8 cellular contexts compared by ENCODE assay signal in the genomic region with DNA sequence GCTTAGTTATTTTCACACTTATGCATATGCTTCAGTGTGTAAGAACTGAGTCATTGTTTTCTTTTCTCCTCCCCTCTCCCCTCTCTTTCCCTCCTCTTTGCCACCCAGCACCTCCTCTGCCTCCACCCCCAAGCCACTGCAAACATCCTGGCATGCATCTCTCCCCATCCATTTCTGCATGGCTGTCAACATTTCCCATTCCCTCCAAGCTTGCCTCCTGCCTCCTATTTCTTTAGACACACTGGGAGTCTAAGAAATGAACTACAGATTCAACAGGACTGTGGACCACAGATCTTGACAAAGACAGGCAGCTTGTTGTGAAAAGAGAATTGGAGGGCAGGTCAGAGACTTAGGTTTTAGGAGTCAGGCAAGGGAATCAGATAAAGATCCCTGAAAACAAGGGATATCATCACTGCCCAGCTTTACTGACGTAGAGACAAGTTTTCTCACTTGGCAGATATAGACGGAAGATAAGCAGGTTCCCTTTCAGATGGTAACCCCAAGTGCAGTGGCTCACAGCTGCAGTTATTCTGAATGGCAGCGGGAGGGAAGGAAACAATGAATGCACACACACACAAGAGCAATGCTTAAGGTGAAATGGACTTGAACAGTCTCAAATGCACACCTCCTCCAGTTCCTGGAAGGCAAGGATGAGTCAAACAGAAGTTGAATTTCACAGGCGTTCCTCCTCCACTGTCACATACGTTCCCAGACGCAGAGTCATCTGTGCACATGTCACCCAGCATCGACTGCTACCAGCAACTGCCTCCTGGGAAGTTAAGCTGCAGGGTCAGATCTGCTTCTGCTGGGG. TPM values are rescaled to one million over a fixed set of nuclear protein-coding genes. Genes with fewer than 3 reads are reported as not detected.
DNase-seq lines count a peak whose midpoint lies in the region; ATAC-seq and TF ChIP-seq lines count a peak whose summit lies in the region.

No MANE protein-coding gene starts in this region.

- H3K4me2 ChIP-seq in mammary epithelial cell (ENCODE audit: insufficient read depth, low read depth, low read length), result peak overlapping the region; percentile 54

- TSS peak; percentile 100 for BruUV-seq in mammary epithelial cell (replicated peaks; lab: Mats Ljungman, UMichigan)

- no peak overlapping the region for H2AFZ ChIP-seq in mammary epithelial cell (ENCODE audit: low read depth, low read length)

- 40% methylated on average over 7 of the region's 7 CpGs for WGBS in mammary epithelial cell (ENCODE audit: low coverage, missing lambda C conversion rate)

- ATAC-seq in HG03095 (IDR thresholded peaks at IDR 0.05; ENCODE audit: unreplicated experiment) (no peak), HG03196 (IDR thresholded peaks at IDR 0.05; ENCODE audit: unreplicated experiment) (no peak)

- no peak overlapping the region for H3K4me3 ChIP-seq in mammary epithelial cell (replicated peaks in 1 of 3; ENCODE audit: insufficient read depth in 1 of 3, low read depth in 2 of 3, low read length in 3 of 3)

- intact Hi-C loops in mammary epithelial cell (cut with micrococcal nuclease), result no loop called here

- peak; percentile 95 for DNase-seq in EH (ENCODE audit: low read depth)
- DNase-seq in RWPE1 (ENCODE audit: low spot score), result peak; percentile 66
- DNase-seq in mammary epithelial cell, result peak; percentile 82
- DNase-seq in renal cortical epithelial cell (ENCODE audit: low read depth), result peak; percentile 92
- no peak for DNase-seq in NCI-H446 (lab: John Stamatoyannopoulos, UW)
- no peak for DNase-seq in NCI-H524 (lab: John Stamatoyannopoulos, UW)

- H3K27ac ChIP-seq in RWPE1 (peak overlapping the region; percentile 67), mammary epithelial cell (ENCODE audit: insufficient read depth, low read depth, low read length) (peak overlapping the region; percentile 12)

- H3K4me1 ChIP-seq in mammary epithelial cell (ENCODE audit: insufficient read depth, low read length), result peaks cover 48% of the 10 kb centered on the region

- H3K27me3 ChIP-seq in mammary epithelial cell (ENCODE audit: insufficient read depth, low read length), result no peaks in the 10 kb centered on the region

- in situ Hi-C loops in mammary epithelial cell (cut with MboI; ENCODE audit: low sequenced_read_pairs in 2 of 2), result no loop called here

- H3K9me3 ChIP-seq in mammary epithelial cell (replicated peaks; ENCODE audit: insufficient read depth, low read length), result no peaks in the 10 kb centered on the region

- POLR2A ChIA-PET in RWPE1 (lab: Yijun Ruan, JAX; ENCODE audit: low non-redundant PET), result interaction anchor here (0.6 to 0.7 kb wide), 2 partner anchors 92 to 175 kb away, joined by 3 to 4 read pairs; no protein-coding TSS in a partner anchor

- no peaks in the 10 kb centered on the region for H4K20me1 ChIP-seq in mammary epithelial cell (ENCODE audit: insufficient read depth, low read length)

- no peak overlapping the region for H3K9ac ChIP-seq in mammary epithelial cell (ENCODE audit: insufficient read depth, low read length)

- no peaks in the 10 kb centered on the region for H3K79me2 ChIP-seq in mammary epithelial cell (ENCODE audit: insufficient read depth, low read length)

- CTCF ChIA-PET in RWPE1 (lab: Yijun Ruan, JAX), result no interaction called here
- CTCF ChIA-PET in mammary epithelial cell (lab: Charles Lee; ENCODE audit: low non-redundant PET), result interaction anchor here (0.6 kb wide), 1 partner anchor 50 kb away, joined by 3 read pairs; no protein-coding TSS in a partner anchor

- no peaks in the 10 kb centered on the region for H3K36me3 ChIP-seq in mammary epithelial cell (ENCODE audit: insufficient read depth, low read length)

- dilution Hi-C loops in mammary epithelial cell (cut with HindIII; ENCODE audit: low sequenced_read_pairs), result no loop called here

- TF ChIP-seq CTCF in RWPE1 (conservative IDR thresholded peaks at IDR 0.05; ENCODE audit: low read depth) (no peak), mammary epithelial cell (conservative IDR thresholded peaks at IDR 0.05 in 1 of 2, IDR thresholded peaks at IDR 0.05 in 1 of 2; ENCODE audit: extremely low read depth in 1 of 2, insufficient read depth in 1 of 2, low read depth in 1 of 2, low read length in 2 of 2) (no peak)

RNA-seq across cellular contexts. Expression of gene HIVEP3, which starts 56.1 kb away (rescaled TPM):
- 1 to 10 TPM; 4.5 to 7.9 TPM for total RNA-seq in mammary epithelial cell
- 6.6 TPM for polyA plus RNA-seq in mammary epithelial cell
- polyA minus RNA-seq in mammary epithelial cell, result 9.8 TPM
- total RNA-seq in renal cortical epithelial cell, result 3.3 and 3.6 TPM in 2 replicates

Comparison
In these comparisons a context has a peak if more than half of its experiments do, and no peak if none do; other contexts are left out.
1. DNase-seq: peak in EH (single experiment), RWPE1 (single experiment), mammary epithelial cell (single experiment) and renal cortical epithelial cell (single experiment); none in NCI-H446 (0 of 2) and NCI-H524 (0 of 2).